In the genomic region with DNA sequence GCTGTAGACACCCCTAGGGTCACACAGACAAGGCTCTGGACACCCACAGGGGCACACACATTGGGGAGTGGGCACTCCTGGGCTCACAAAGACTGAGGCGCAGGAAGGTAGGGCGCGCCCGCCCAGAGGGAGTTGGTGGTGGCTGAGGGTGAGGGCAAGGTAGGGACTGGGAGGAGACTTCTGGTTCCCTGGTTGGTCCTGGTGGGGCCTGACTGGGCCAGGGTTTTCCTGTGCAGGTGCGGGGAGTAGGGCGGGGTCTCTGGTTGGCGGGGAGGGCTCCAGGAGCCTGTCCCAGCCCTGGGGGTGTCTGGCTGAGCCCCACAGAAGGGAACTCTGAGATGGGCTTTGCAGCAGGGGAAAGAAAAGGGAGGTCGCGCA, we compare ENCODE assay signal across 8 cellular contexts. TPM values are rescaled to one million over a fixed set of nuclear protein-coding genes. Genes with fewer than 3 reads are reported as not detected.
DNase-seq lines count a peak whose midpoint lies in the region; ATAC-seq, FAIRE-seq and TF ChIP-seq lines count a peak whose summit lies in the region.

No MANE protein-coding gene starts in this region.

- FAIRE-seq in bronchial epithelial cell (lab: Jason Lieb, UNC): no peak

- H3K9me3 ChIP-seq in transverse colon: no peaks in the 10 kb centered on the region

- H3K27me3 ChIP-seq in bronchial epithelial cell (ENCODE audit: control insufficient read depth, insufficient read depth, low read length) (no peaks in the 10 kb centered on the region), transverse colon (no peaks in the 10 kb centered on the region)

- no peaks in the 10 kb centered on the region for H3K36me3 ChIP-seq in bronchial epithelial cell (ENCODE audit: control insufficient read depth, insufficient read depth, low read length)
- H3K36me3 ChIP-seq in transverse colon: no peaks in the 10 kb centered on the region

- in situ Hi-C loops in transverse colon (cut with MboI; ENCODE audit: low pct_ligation_motif_present in 1 of 4, low pct_unique_long_range_greater_than_20kb in 1 of 4, low sequenced_read_pairs in 3 of 4): no loop called here

- H3K27ac ChIP-seq in transverse colon: peak overlapping the region; percentile 88 to 96 (median 92)

- 0 to 52% methylated on average over 2 to 9 of the region's 9 CpGs for WGBS in lower leg skin, 2 donors
- 53% methylated on average over 9 of the region's 9 CpGs; no CpG with 5 or more reads in 1 of the 2 donors for WGBS in transverse colon (ENCODE audit: low coverage in 1 of 2), 2 donors

- TF ChIP-seq POLR2A in NB4 (IDR thresholded peaks at IDR 0.05; ENCODE audit: extremely low read depth, insufficient read length) (no peak), lower leg skin (IDR thresholded peaks at IDR 0.05) (no peak), transverse colon (IDR thresholded peaks at IDR 0.05) (no peak)

- DNase-seq in AG10803 (ENCODE audit: low read depth): no peak
- DNase-seq in NB4 (ENCODE audit: low read depth): no peak
- no peak for DNase-seq in bronchial epithelial cell (ENCODE audit: low read depth)
- DNase-seq in lower leg skin (ENCODE audit: low spot score in 2 of 2): no peak
- DNase-seq in transverse colon: peak; percentile 27
- DNase-seq in 8988T: no peak

- intact Hi-C loops in lower leg skin (cut with DNase I; ENCODE audit: low total_unique reads) (no loop called here), transverse colon (cut with DNase I; ENCODE audit: low total_unique reads) (no loop called here)

- TF ChIP-seq CTCF in AG10803 (conservative IDR thresholded peaks at IDR 0.05; ENCODE audit: low read length) (no peak), NB4 (IDR thresholded peaks at IDR 0.05; ENCODE audit: low read depth, low read length) (no peak), bronchial epithelial cell (IDR thresholded peaks at IDR 0.05; ENCODE audit: insufficient read depth, low read length, severe bottlenecking) (no peak), lower leg skin (IDR thresholded peaks at IDR 0.05) (no peak), transverse colon (IDR thresholded peaks at IDR 0.05) (no peak)

- H3K4me3 ChIP-seq in AG10803 (ENCODE audit: low read length) (peak overlapping the region; percentile 72), NB4 (ENCODE audit: low read depth, low read length) (peak overlapping the region; percentile 80), bronchial epithelial cell (ENCODE audit: low read depth, low read length) (peak overlapping the region; percentile 67), lower leg skin (ENCODE audit: low read depth, poor library complexity, severe bottlenecking) (peak overlapping the region; percentile 50), transverse colon (peak overlapping the region; percentile 63 to 92 (median 79))

- peaks cover 0 to 13% (median 1%) of the 10 kb centered on the region in 4 donors for H3K4me1 ChIP-seq in transverse colon

- ATAC-seq in GM19438 (IDR thresholded peaks at IDR 0.05; ENCODE audit: low read depth, unreplicated experiment): peak; percentile 18
- ATAC-seq in HG03521 (IDR thresholded peaks at IDR 0.05; ENCODE audit: unreplicated experiment): no peak

- TF ChIP-seq EP300 in transverse colon (IDR thresholded peaks at IDR 0.05; ENCODE audit: low read depth): no peak

RNA-seq across cellular contexts. Expression of a gene that starts 6.7 kb away (rescaled TPM):
- not detected in 2 replicates for total RNA-seq in bronchial epithelial cell
- total RNA-seq in lower leg skin: 1 to 10 TPM; 1.3 to 4.1 (median 3.2) TPM
- total RNA-seq in transverse colon: 10 to 100 TPM in 1 of 4 donors, 1 to 10 TPM in 3; 3.2 to 13.1 (median 6.3) TPM

RNA-seq across cellular contexts. Expression of a gene that starts 19.7 kb away (rescaled TPM):
- 1.2 and 1.3 TPM in 2 replicates for total RNA-seq in bronchial epithelial cell
- total RNA-seq in lower leg skin: 10 to 100 TPM in 1 of 4 donors, 1 to 10 TPM in 3; 6.7 to 15.0 (median 9.2) TPM
- 1 to 10 TPM in 3 of 4 donors, under 1 TPM in 1; 1.00 to 5.3 (median 4.4) TPM for total RNA-seq in transverse colon
